In the genomic region with DNA sequence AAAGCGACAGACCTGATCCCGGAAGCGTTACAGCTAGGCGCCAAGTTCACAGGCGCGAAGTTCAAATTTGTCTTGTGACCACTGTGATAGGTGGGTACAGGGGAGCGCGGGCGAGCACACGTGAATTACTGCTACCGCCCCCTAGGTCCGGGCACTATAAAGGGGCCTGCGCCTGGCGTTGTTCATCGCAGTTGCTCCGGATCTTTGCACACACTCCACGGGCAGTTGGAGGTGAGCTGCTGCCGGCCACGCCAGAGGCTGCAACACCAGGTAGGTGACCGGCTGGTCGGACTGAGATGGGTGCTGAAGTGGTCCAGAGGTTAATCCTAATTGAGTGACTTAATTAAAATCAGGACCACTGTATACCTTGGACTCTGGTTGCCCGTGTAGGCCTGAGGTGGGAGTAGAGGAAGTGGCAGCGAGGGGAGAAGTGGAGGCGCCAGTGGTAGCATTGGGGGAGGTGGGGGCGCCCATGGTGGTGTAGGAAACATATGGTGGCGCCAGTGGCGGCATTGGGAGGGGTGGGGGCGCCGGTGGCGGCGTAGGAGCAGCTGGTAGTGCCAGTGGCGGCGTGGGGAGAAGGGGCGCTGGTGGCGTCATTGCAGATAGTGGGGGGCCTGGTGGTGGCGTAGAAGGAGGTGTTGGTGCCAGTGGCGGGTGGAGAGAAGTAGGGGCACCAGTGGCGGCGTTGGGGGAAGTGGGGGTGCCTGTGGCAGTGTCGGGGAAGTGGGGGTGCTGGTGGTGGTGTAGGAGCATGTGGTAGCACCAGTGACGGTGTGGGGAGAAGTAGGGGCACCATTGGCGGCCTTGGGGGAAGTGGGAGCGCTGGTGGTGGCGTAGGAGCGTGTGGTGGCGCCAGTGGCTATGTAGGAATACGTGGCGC, we compare ENCODE assay signal across 1 cellular context.
TF ChIP-seq lines count a peak whose summit lies in the region.

A gene with protein sequence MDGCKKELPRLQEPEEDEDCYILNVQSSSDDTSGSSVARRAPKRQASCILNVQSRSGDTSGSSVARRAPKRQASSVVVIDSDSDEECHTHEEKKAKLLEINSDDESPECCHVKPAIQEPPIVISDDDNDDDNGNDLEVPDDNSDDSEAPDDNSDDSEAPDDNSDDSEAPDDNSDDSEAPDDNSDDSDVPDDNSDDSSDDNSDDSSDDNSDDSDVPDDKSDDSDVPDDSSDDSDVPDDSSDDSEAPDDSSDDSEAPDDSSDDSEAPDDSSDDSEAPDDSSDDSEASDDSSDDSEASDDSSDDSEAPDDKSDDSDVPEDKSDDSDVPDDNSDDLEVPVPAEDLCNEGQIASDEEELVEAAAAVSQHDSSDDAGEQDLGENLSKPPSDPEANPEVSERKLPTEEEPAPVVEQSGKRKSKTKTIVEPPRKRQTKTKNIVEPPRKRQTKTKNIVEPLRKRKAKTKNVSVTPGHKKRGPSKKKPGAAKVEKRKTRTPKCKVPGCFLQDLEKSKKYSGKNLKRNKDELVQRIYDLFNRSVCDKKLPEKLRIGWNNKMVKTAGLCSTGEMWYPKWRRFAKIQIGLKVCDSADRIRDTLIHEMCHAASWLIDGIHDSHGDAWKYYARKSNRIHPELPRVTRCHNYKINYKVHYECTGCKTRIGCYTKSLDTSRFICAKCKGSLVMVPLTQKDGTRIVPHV (plus strand): TSS at position 185 of the 883 bp plus-strand sequence. CDS start 2,385 bp downstream, outside the sequence.

TF ChIP-seq in HepG2, 621 proteins besides CTCF, POLR2A, EP300 and RAD21:
- peak; percentile 83 for TF ChIP-seq AGO2 (optimal IDR thresholded peaks at IDR 0.05; ENCODE audit: low read depth, low read length)
- TF ChIP-seq HNRNPL (IDR thresholded peaks at IDR 0.05; ENCODE audit: low read depth, low read length), result 0 out of 2 replicates have a peak, but pooled peaks have one; percentile 3
- TF ChIP-seq TEAD3 (CRISPR knock-in tag; optimal IDR thresholded peaks at IDR 0.05; ENCODE audit: borderline replicate concordance), result no peak
